In the genomic region with DNA sequence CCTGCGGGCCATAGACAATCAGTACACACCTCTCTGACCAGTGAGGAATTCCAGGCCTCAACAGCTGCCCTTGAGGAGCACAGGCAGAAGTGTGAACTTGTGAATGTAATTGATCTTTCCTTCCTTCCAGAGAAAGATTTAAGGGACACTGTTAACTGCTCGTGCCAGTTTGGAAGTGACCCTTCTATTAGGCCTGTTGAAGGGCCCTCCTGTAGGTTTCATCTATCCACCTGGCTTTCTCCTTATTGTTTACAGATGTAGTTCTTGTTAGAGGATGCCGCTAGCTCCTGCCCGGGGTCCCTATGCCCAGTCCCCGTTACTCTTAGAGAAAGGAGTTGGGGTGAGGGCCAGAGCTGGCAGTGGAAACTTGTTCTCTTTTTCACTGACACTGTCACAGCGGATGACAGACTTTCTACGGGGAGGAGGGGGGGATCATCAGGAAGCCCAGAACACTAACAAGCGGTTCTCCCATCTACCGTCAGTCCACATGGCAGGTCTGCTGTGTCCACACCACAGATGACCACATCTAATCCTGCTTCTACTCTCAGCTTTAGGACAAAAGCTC, we compare ENCODE assay signal across 11 cellular contexts. TPM values are rescaled to one million over a fixed set of nuclear protein-coding genes. Genes with fewer than 3 reads are reported as not detected.
DNase-seq lines count a peak whose midpoint lies in the region; ATAC-seq, FAIRE-seq and TF ChIP-seq lines count a peak whose summit lies in the region.
"Had no signal": no experiment of that assay in that cellular context is flagged by ENCODE, and none has a peak within 500 bp of the region (broad histone marks: within the 10 kb centered on the region; RNA-seq: fewer than 3 reads in every experiment).

No MANE protein-coding gene starts in this region.

- FAIRE-seq in frontal cortex (lab: Jason Lieb, UNC), result no peak
- FAIRE-seq: colon, small intestine had no signal

- TF ChIP-seq EP300 in gastroesophageal sphincter (IDR thresholded peaks at IDR 0.05), result no peak

- H3K27me3 Mint-ChIP-seq in activated CD8-positive, alpha-beta memory T cell treated with anti-CD3 and anti-CD28 coated beads, Interleukin-2, amount 10 ng/mL, durations not matched to agents 7 days and 5 days, result no peaks in the 10 kb centered on the region

- CTCF ChIA-PET in activated CD8-positive, alpha-beta memory T cell treated with anti-CD3 and anti-CD28 coated beads, Interleukin-2, amount 10 ng/mL, durations not matched to agents 7 days and 5 days (lab: Charles Lee), result interaction anchor here (1.0 to 31.7 kb wide), 6 partner anchors 10 to 45 kb away, joined by 3 to 950 read pairs (median 6); a partner anchor contains a TSS

- peaks cover 48% of the 10 kb centered on the region for H3K36me3 Mint-ChIP-seq in activated CD8-positive, alpha-beta memory T cell treated with anti-CD3 and anti-CD28 coated beads, Interleukin-2, amount 10 ng/mL, durations not matched to agents 7 days and 5 days

- peaks cover 0 to 94% of the 10 kb centered on the region in 2 donors for H3K36me3 ChIP-seq in gastroesophageal sphincter

- intact Hi-C loops in cardiac septum (cut with DNase I), result loop anchor here (5.0 kb wide), 1 partner anchor 41 kb away; a partner anchor contains a TSS
- intact Hi-C loops in left cardiac atrium (cut with DNase I), result no loop called here

- no peaks in the 10 kb centered on the region for H3K9me3 Mint-ChIP-seq in activated CD8-positive, alpha-beta memory T cell treated with anti-CD3 and anti-CD28 coated beads, Interleukin-2, amount 10 ng/mL, durations not matched to agents 7 days and 5 days (ENCODE audit: low read depth)
- H3K9me3 Mint-ChIP-seq: T-helper 1 cell treated with Interleukin-12 subunit alpha and Interleukin-12 subunit beta and Interleukin-4 antibody, amounts not matched to agents 30 μg/mL and 1 μg/mL, for 36 hours had no signal

- H3K4me1 ChIP-seq in gastroesophageal sphincter, result peaks cover 0 to 79% (median 18%) of the 10 kb centered on the region in 3 donors

- DNase-seq in cardiac septum (ENCODE audit: low spot score) (peak; percentile 47), left cardiac atrium (no peak), left lobe of liver (ENCODE audit: low spot score) (peak; percentile 35), frontal cortex (ENCODE audit: low spot score in 2 of 2) (no peak), NCI-H774 (lab: John Stamatoyannopoulos, UW) (no peak)
- peak; percentile 33 for DNase-seq in activated CD8-positive, alpha-beta memory T cell treated with anti-CD3 and anti-CD28 coated beads, Interleukin-2, amount 10 ng/mL, durations not matched to agents 7 days and 5 days
- DNase-seq: small intestine had no signal

- no peaks in the 10 kb centered on the region for H3K9me3 ChIP-seq in gastroesophageal sphincter

- H3K27ac ChIP-seq in temporal lobe (ENCODE audit: low read depth, low read length), result peak overlapping the region; percentile 17
- H3K27ac ChIP-seq in gastroesophageal sphincter, result peak overlapping the region in 2 of 4 donors; percentile 27 to 38

- H3K4me3 Mint-ChIP-seq in activated CD8-positive, alpha-beta memory T cell treated with anti-CD3 and anti-CD28 coated beads, Interleukin-2, amount 10 ng/mL, durations not matched to agents 7 days and 5 days, result no peak overlapping the region
- H3K4me3 Mint-ChIP-seq: T-helper 1 cell treated with Interleukin-12 subunit alpha and Interleukin-12 subunit beta and Interleukin-4 antibody, amounts not matched to agents 30 μg/mL and 1 μg/mL, for 36 hours had no signal

- no peak overlapping the region for H3K27ac Mint-ChIP-seq in activated CD8-positive, alpha-beta memory T cell treated with anti-CD3 and anti-CD28 coated beads, Interleukin-2, amount 10 ng/mL, durations not matched to agents 7 days and 5 days

- no peaks in the 10 kb centered on the region for H3K27me3 ChIP-seq in gastroesophageal sphincter

- TF ChIP-seq POLR2A in gastroesophageal sphincter (IDR thresholded peaks at IDR 0.05), result no peak

- WGBS in gastroesophageal sphincter (ENCODE audit: low coverage in 1 of 2), 2 donors, result 72 to 74% methylated on average over 3 to 7 of the region's 9 CpGs

- no peak for ATAC-seq in left cardiac atrium
- no peak for ATAC-seq in activated CD8-positive, alpha-beta memory T cell treated with anti-CD3 and anti-CD28 coated beads, Interleukin-2, amount 10 ng/mL, durations not matched to agents 7 days and 5 days
- no peak for ATAC-seq in left lobe of liver
- no peak for ATAC-seq in gastroesophageal sphincter

- no peak for TF ChIP-seq CTCF in gastroesophageal sphincter (IDR thresholded peaks at IDR 0.05)

- no peak overlapping the region for H3K4me3 ChIP-seq in gastroesophageal sphincter

- peaks cover 65% of the 10 kb centered on the region for H3K4me1 Mint-ChIP-seq in activated CD8-positive, alpha-beta memory T cell treated with anti-CD3 and anti-CD28 coated beads, Interleukin-2, amount 10 ng/mL, durations not matched to agents 7 days and 5 days

RNA-seq across cellular contexts. Expression of a gene that starts 42.6 kb away (rescaled TPM):
- total RNA-seq in cardiac septum, result 33.7 TPM
- 10 to 100 TPM; 27.1 to 39.6 TPM for total RNA-seq in left cardiac atrium
- total RNA-seq in activated CD8-positive, alpha-beta memory T cell treated with anti-CD3 and anti-CD28 coated beads, Interleukin-2, amount 10 ng/mL, durations not matched to agents 7 days and 5 days, result 10 to 100 TPM; 24.9 to 51.3 TPM
- 11.7 TPM for total RNA-seq in left lobe of liver
- 3.0 TPM for total RNA-seq in temporal lobe
- 10 to 100 TPM; 17.0 to 33.1 (median 23.3) TPM for total RNA-seq in gastroesophageal sphincter
- total RNA-seq in frontal cortex, result 2.4 TPM

Comparison
In these comparisons a context has a peak if more than half of its experiments do, and no peak if none do; other contexts are left out.
1. DNase-seq: peak in cardiac septum (single experiment), activated CD8-positive, alpha-beta memory T cell treated with anti-CD3 and anti-CD28 coated beads, Interleukin-2, amount 10 ng/mL, durations not matched to agents 7 days and 5 days (single experiment) and left lobe of liver (single experiment); none in left cardiac atrium (single experiment), frontal cortex (0 of 2) and NCI-H774 (single experiment).